ENCODE assay signal across 1 cellular context in genomic region chr17:42279776-42280630, GRCh38.
TF ChIP-seq lines count a peak whose summit lies in the region.

No MANE protein-coding gene starts in this region.

TF ChIP-seq in K562, 482 proteins besides CTCF, POLR2A, EP300 and RAD21:
- TF ChIP-seq POLR2AphosphoS2 (IDR thresholded peaks at IDR 0.05; ENCODE audit: low read length): peak; percentile 75; the same call in 1 of the 2 replicates
- TF ChIP-seq ZNF668 (CRISPR knock-in tag; IDR thresholded peaks at IDR 0.05): no peak
